1 cellular context compared by ENCODE assay signal in genomic region chr1:111621050-111621449, GRCh38.
TF ChIP-seq lines count a peak whose summit lies in the region.

No MANE protein-coding gene starts in this region.

TF ChIP-seq in H1, 55 proteins besides CTCF, POLR2A, EP300 and RAD21 (continued from another document):
- no peak for TF ChIP-seq CHD7 (IDR thresholded peaks at IDR 0.05; ENCODE audit: insufficient replicate concordance, low read length)
- no peak for TF ChIP-seq TAF7 (optimal IDR thresholded peaks at IDR 0.05; ENCODE audit: borderline replicate concordance, low read depth, low read length)
- no peak for TF ChIP-seq GTF2F1 (IDR thresholded peaks at IDR 0.05; ENCODE audit: borderline replicate concordance, low read depth, low read length)
- no peak for TF ChIP-seq NANOG (IDR thresholded peaks at IDR 0.05; ENCODE audit: insufficient read depth, low read depth, low read length, poor library complexity, severe bottlenecking)
- TF ChIP-seq, protein P1, sequence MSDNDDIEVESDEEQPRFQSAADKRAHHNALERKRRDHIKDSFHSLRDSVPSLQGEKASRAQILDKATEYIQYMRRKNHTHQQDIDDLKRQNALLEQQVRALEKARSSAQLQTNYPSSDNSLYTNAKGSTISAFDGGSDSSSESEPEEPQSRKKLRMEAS (IDR thresholded peaks at IDR 0.05), result no peak
- TF ChIP-seq KDM5A (IDR thresholded peaks at IDR 0.05; ENCODE audit: low read length), result no peak
- TF ChIP-seq ASH2L (IDR thresholded peaks at IDR 0.05; ENCODE audit: low read length), result no peak
- TF ChIP-seq SP2 (IDR thresholded peaks at IDR 0.05; ENCODE audit: low read length), result no peak
